Comparison of ENCODE assay signal across 13 cellular contexts in the genomic region with DNA sequence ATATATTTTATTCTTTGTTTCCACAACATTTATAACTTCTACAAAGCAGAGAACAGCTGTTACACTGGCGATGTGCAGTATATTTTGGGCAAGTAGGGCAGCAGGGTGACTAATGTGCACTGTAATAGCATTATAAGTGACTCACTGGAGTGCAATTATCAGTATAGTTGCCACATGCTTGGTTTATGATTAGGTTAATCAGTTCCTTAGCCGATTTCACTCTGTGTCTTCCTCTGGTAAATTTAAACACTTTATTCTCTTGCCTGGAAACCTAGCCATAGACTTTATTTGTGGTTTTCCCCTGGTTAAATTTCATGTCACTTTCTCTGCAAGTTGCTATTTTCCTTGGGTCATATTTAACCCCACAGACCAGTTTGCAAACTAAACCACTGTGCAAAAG.
DNase-seq lines count a peak whose midpoint lies in the region; ATAC-seq and TF ChIP-seq lines count a peak whose summit lies in the region.
"Had no signal": no experiment of that assay in that cellular context is flagged by ENCODE, and none has a peak within 500 bp of the region (broad histone marks: within the 10 kb centered on the region; RNA-seq: fewer than 3 reads in every experiment).

No MANE protein-coding gene starts in this region.

- DNase-seq in heart right ventricle (peak in 1 of 2 donors; percentile 4), right atrium auricular region (ENCODE audit: low spot score) (no peak), RKO (ENCODE audit: low spot score) (peak; percentile 42), fibroblast of peridontal ligament (ENCODE audit: extremely low read depth) (peak; percentile 94), superior temporal gyrus (ENCODE audit: extremely low spot score) (peak; percentile 47), substantia nigra (lab: John Stamatoyannopoulos, UW) (no peak), GF-D8 (lab: John Stamatoyannopoulos, UW) (no peak), esophagus muscularis mucosa (ENCODE audit: extremely low spot score) (no peak)
- DNase-seq: activated CD4-positive, alpha-beta memory T cell treated with anti-CD3 and anti-CD28 coated beads, Interleukin-2, amount 10 ng/mL, durations not matched to agents 7 days and 5 days; C1 segment of cervical spinal cord; immature natural killer cell; NCI-H1105; T-helper 1 cell had no signal

- no peaks in the 10 kb centered on the region for H3K27me3 ChIP-seq in heart right ventricle
- no peaks in the 10 kb centered on the region for H3K27me3 ChIP-seq in right atrium auricular region
- no peaks in the 10 kb centered on the region for H3K27me3 ChIP-seq in esophagus muscularis mucosa

- H3K4me3 ChIP-seq in heart right ventricle, result no peak overlapping the region
- no peak overlapping the region for H3K4me3 ChIP-seq in right atrium auricular region
- H3K4me3 ChIP-seq in esophagus muscularis mucosa, result no peak overlapping the region

- 22 to 26% methylated on average over 2 of the region's 2 CpGs for WGBS in heart right ventricle, 2 donors
- whole genome bisulfite sequencing in esophagus muscularis mucosa, result 71% methylated on average over 2 of the region's 2 CpGs

- peak in 6 of 8 donors; percentile 41 to 89 (median 72) for ATAC-seq in heart right ventricle

- H3K4me1 ChIP-seq in heart right ventricle, result no peaks in the 10 kb centered on the region
- no peaks in the 10 kb centered on the region for H3K4me1 ChIP-seq in right atrium auricular region
- no peaks in the 10 kb centered on the region for H3K4me1 ChIP-seq in esophagus muscularis mucosa

- no peak for TF ChIP-seq EP300 in esophagus muscularis mucosa (IDR thresholded peaks at IDR 0.05)

- intact Hi-C loops in heart right ventricle (cut with DNase I), result no loop called here
- intact Hi-C loops in esophagus muscularis mucosa (cut with DNase I), result no loop called here

- H3K36me3 ChIP-seq in heart right ventricle, result no peaks in the 10 kb centered on the region
- H3K36me3 ChIP-seq in right atrium auricular region, result no peaks in the 10 kb centered on the region
- H3K36me3 ChIP-seq in esophagus muscularis mucosa, result no peaks in the 10 kb centered on the region

- TF ChIP-seq CTCF in heart right ventricle (IDR thresholded peaks at IDR 0.05), result no peak
- TF ChIP-seq CTCF in right atrium auricular region (IDR thresholded peaks at IDR 0.05), result no peak
- TF ChIP-seq CTCF in esophagus muscularis mucosa (IDR thresholded peaks at IDR 0.05), result no peak

- no peak for TF ChIP-seq POLR2A in esophagus muscularis mucosa (IDR thresholded peaks at IDR 0.05; ENCODE audit: low read depth)

- H3K27ac ChIP-seq in heart right ventricle, result peak overlapping the region in 1 of 10 donors; percentile 49
- no peak overlapping the region for H3K27ac ChIP-seq in right atrium auricular region
- no peak overlapping the region for H3K27ac ChIP-seq in substantia nigra (ENCODE audit: low read depth, low read length, poor library complexity, severe bottlenecking)
- no peak overlapping the region for H3K27ac ChIP-seq in esophagus muscularis mucosa (replicated peaks in 1 of 4)

- H3K9me3 ChIP-seq in heart right ventricle (peaks cover 0 to 17% (median 0%) of the 10 kb centered on the region in 11 donors), right atrium auricular region (no peaks in the 10 kb centered on the region), esophagus muscularis mucosa (no peaks in the 10 kb centered on the region)

Comparison
In these comparisons a context has a peak if more than half of its experiments do, and no peak if none do; other contexts are left out.
1. DNase-seq: peak in RKO (single experiment), fibroblast of peridontal ligament (single experiment) and superior temporal gyrus (single experiment); none in right atrium auricular region (single experiment), substantia nigra (0 of 49), GF-D8 (single experiment) and esophagus muscularis mucosa (single experiment).